10 cellular contexts compared by ENCODE assay signal in genomic region chr2:241268716-241269445, GRCh38. TPM values are rescaled to one million over a fixed set of nuclear protein-coding genes. Genes with fewer than 3 reads are reported as not detected.
DNase-seq lines count a peak whose midpoint lies in the region; ATAC-seq and TF ChIP-seq lines count a peak whose summit lies in the region.
"Had no signal": no experiment of that assay in that cellular context is flagged by ENCODE, and none has a peak within 500 bp of the region (broad histone marks: within the 10 kb centered on the region; RNA-seq: fewer than 3 reads in every experiment).

No MANE protein-coding gene starts in this region.

- no peak overlapping the region for H3K56ac ChIP-seq in IMR-90 (ENCODE audit: extremely low read depth, insufficient read depth, low read length)

- peaks cover 41% of the 10 kb centered on the region for H3K36me3 ChIP-seq in IMR-90 (ENCODE audit: control insufficient read depth, insufficient read depth, low read length)

- intact Hi-C loops in Calu3 (cut with micrococcal nuclease; ENCODE audit: unreplicated experiment) (no loop called here), IMR-90 (cut with micrococcal nuclease) (no loop called here)

- no peak overlapping the region for H3K27ac ChIP-seq in IMR-90 (ENCODE audit: insufficient read depth, low read length)

- TF ChIP-seq CTCF in Calu3 (IDR thresholded peaks at IDR 0.05; ENCODE audit: unreplicated experiment) (no peak), IMR-90 (conservative IDR thresholded peaks at IDR 0.05; ENCODE audit: low read depth, low read length) (no peak), chondrocyte (IDR thresholded peaks at IDR 0.05) (no peak)

- BruUV-seq in Calu3 (replicated peaks; lab: Mats Ljungman, UMichigan) (TSS peak; percentile 1), IMR-90 (replicated peaks; lab: Mats Ljungman, UMichigan) (no TSS peak)

- in situ Hi-C loops in IMR-90 (cut with MboI; ENCODE audit: low sequenced_read_pairs): no loop called here

- peaks cover 36 to 82% of the 10 kb centered on the region in 2 experiments for H3K79me1 ChIP-seq in IMR-90 (ENCODE audit: low read depth in 1 of 2, low read length in 2 of 2)

- CTCF ChIA-PET in Calu3 (lab: Charles Lee) (no interaction called here), IMR-90 (lab: Yijun Ruan, JAX) (no interaction called here)

- no peak overlapping the region for H3K18ac ChIP-seq in IMR-90 (ENCODE audit: low read depth, low read length)

- dilution Hi-C loops in IMR-90 (cut with HindIII; ENCODE audit: low sequenced_read_pairs, unreplicated experiment): no loop called here

- H3K4me3 ChIP-seq in IMR-90 (ENCODE audit: insufficient read depth, low read depth, low read length): no peak overlapping the region

- peaks cover 20% of the 10 kb centered on the region for H3K4me1 ChIP-seq in IMR-90 (ENCODE audit: control insufficient read depth, insufficient read depth, low read length)

- no peak overlapping the region for H4K5ac ChIP-seq in IMR-90 (ENCODE audit: low read depth, low read length)

- no peak overlapping the region for H3K4ac ChIP-seq in IMR-90 (ENCODE audit: low read depth, low read length)

- H3K9me3 Mint-ChIP-seq in Calu3 (ENCODE audit: low read depth, unreplicated experiment) (no peaks in the 10 kb centered on the region), chondrocyte (ENCODE audit: low read depth) (no peaks in the 10 kb centered on the region), naive B cell (peaks cover 0 to 2% (median 0%) of the 10 kb centered on the region in 7 donors)

- no peaks in the 10 kb centered on the region for H3K9me3 ChIP-seq in IMR-90 (ENCODE audit: control insufficient read depth, insufficient read depth, low read length)

- no peak for TF ChIP-seq RAD21 in IMR-90 (IDR thresholded peaks at IDR 0.05; ENCODE audit: low read length)

- 0 out of 2 replicates have a peak overlapping the region, but pooled peaks have one; percentile 20 for H3K23ac ChIP-seq in IMR-90 (ENCODE audit: low read depth, low read length)

- ATAC-seq in IMR-90 (ENCODE audit: low read depth) (no peak), naive B cell (ENCODE audit: low read depth in 2 of 2) (no peak), HG03097 (IDR thresholded peaks at IDR 0.05; ENCODE audit: low FRiP score, unreplicated experiment) (no peak), HG02588 (IDR thresholded peaks at IDR 0.05; ENCODE audit: unreplicated experiment) (no peak)
- ATAC-seq in activated CD4-positive, CD25-positive, alpha-beta regulatory T cell treated with anti-CD3 and anti-CD28 coated beads, Interleukin-2, amount 50 U/mL, for 24 hours: no peak

- H2AK5ac ChIP-seq in IMR-90 (ENCODE audit: low read depth, low read length): no peak overlapping the region

- DNase-seq in Calu3: no peak
- DNase-seq in IMR-90: peak; percentile 57
- DNase-seq in chondrocyte (ENCODE audit: low spot score): no peak
- no peak for DNase-seq in naive B cell
- DNase-seq in NCI-H82 (lab: John Stamatoyannopoulos, UW): no peak
- DNase-seq: glutamatergic neuron, midbrain had no signal

- peaks cover 36% of the 10 kb centered on the region for H3K9me1 ChIP-seq in IMR-90 (ENCODE audit: insufficient read depth, low read length)

- peaks cover 89% of the 10 kb centered on the region for H4K20me1 ChIP-seq in IMR-90 (ENCODE audit: insufficient read depth, low read length)

- H2AK9ac ChIP-seq in IMR-90 (replicated peaks; ENCODE audit: low read depth, low read length, poor library complexity): no peak overlapping the region

- H2AFZ ChIP-seq in IMR-90 (replicated peaks; ENCODE audit: low read length, poor library complexity): no peak overlapping the region

- no peak overlapping the region for H3K14ac ChIP-seq in IMR-90 (replicated peaks; ENCODE audit: low read depth, low read length)

- no peak overlapping the region for H4K8ac ChIP-seq in IMR-90 (ENCODE audit: low read depth in 2 of 2, low read length in 2 of 2)

- H2BK120ac ChIP-seq in IMR-90 (ENCODE audit: low read depth, low read length): no peak overlapping the region

- POLR2A ChIA-PET in IMR-90 (lab: Charles Lee; ENCODE audit: unreplicated experiment): no interaction called here

- H3K4me3 Mint-ChIP-seq in Calu3 (ENCODE audit: low read depth, unreplicated experiment) (no peak overlapping the region), chondrocyte (ENCODE audit: unreplicated experiment) (peak overlapping the region; percentile 98), naive B cell (peak overlapping the region in 3 of 8 donors; percentile 28 to 74 (median 61))

- 95% methylated on average over 9 of the region's 14 CpGs; no CpG with 5 or more reads in 1 of the 2 experiments for WGBS in IMR-90 (ENCODE audit: extremely low coverage in 2 of 2, insufficient read length in 1 of 2), 2 experiments

- H3K27me3 Mint-ChIP-seq in Calu3 (ENCODE audit: unreplicated experiment): no peaks in the 10 kb centered on the region
- H3K27me3 Mint-ChIP-seq in chondrocyte (ENCODE audit: low read depth): no peaks in the 10 kb centered on the region
- no peaks in the 10 kb centered on the region for H3K27me3 Mint-ChIP-seq in naive B cell

- no peak overlapping the region for H3K4me2 ChIP-seq in IMR-90 (ENCODE audit: low read depth, low read length)

- H3K36me3 Mint-ChIP-seq in Calu3 (ENCODE audit: insufficient read depth, unreplicated experiment) (peaks cover 74% of the 10 kb centered on the region), chondrocyte (ENCODE audit: low read depth) (peaks cover 35% of the 10 kb centered on the region), naive B cell (peaks cover 0 to 10% of the 10 kb centered on the region in 2 donors)

- H3K9ac ChIP-seq in IMR-90 (ENCODE audit: low read depth, low read length): no peak overlapping the region

- no peak overlapping the region for H2BK20ac ChIP-seq in IMR-90 (ENCODE audit: low read depth, low read length)

- H4K91ac ChIP-seq in IMR-90 (ENCODE audit: insufficient read depth, low read depth, low read length): no peak overlapping the region

- no peak overlapping the region for H2BK15ac ChIP-seq in IMR-90 (ENCODE audit: low read depth, low read length)

- no peak overlapping the region for H2BK5ac ChIP-seq in IMR-90 (ENCODE audit: low read depth, low read length, poor library complexity, severe bottlenecking)

- no peak for TF ChIP-seq POLR2A in IMR-90 (IDR thresholded peaks at IDR 0.05; ENCODE audit: low read depth, low read length)

- no peaks in the 10 kb centered on the region for H3K27me3 ChIP-seq in IMR-90 (ENCODE audit: control insufficient read depth, insufficient read depth, low read length)

- H3K27ac Mint-ChIP-seq in Calu3 (ENCODE audit: unreplicated experiment) (peak overlapping the region; percentile 25), chondrocyte (ENCODE audit: unreplicated experiment) (peak overlapping the region; percentile 85), naive B cell (peak overlapping the region in 4 of 6 donors; percentile 49 to 82 (median 57))

- H3K4me1 Mint-ChIP-seq in Calu3 (ENCODE audit: low read depth, unreplicated experiment) (peaks cover 38% of the 10 kb centered on the region), chondrocyte (ENCODE audit: low read depth) (peaks cover 53% of the 10 kb centered on the region), naive B cell (peaks cover 27 to 45% (median 39%) of the 10 kb centered on the region in 3 donors)

TF ChIP-seq in IMR-90, 13 proteins besides CTCF, POLR2A, EP300 and RAD21:
- TF ChIP-seq BHLHE40 (IDR thresholded peaks at IDR 0.05; ENCODE audit: low read depth, low read length) (no peak), MXI1 (IDR thresholded peaks at IDR 0.05; ENCODE audit: borderline replicate concordance, low read depth, low read length) (peak; percentile 79)

RNA-seq across cellular contexts. Expression of gene HDLBP, which starts 46.6 kb away (rescaled TPM):
- total RNA-seq in Calu3 (2022) (429 and 493 TPM in 2 replicates), IMR-90 (2012; rRNA removed) (1,093 and 1,165 TPM in 2 replicates), chondrocyte (979 to 1,131 TPM (median 989 TPM) in 3 replicates)
- polyA plus RNA-seq in IMR-90 (2012; rRNA removed) (648 and 649 TPM in 2 replicates), naive B cell (ENCODE audit: low read depth in 6 of 6) (10 to 100 TPM in 5 of 6 donors, 1 to 10 TPM in 1; 10.0 to 54.7 (median 28.7) TPM)
- 217 and 232 TPM in 2 replicates for polyA plus RNA-seq in IMR-90 (2012; cell fraction: cytosol; rRNA removed)
- polyA plus RNA-seq in IMR-90 (2012; cell fraction: nucleus; rRNA removed; ENCODE audit: low replicate concordance): 545 and 768 TPM in 2 replicates

RNA-seq across cellular contexts. Expression of gene SEPTIN2, which starts 46.8 kb away (rescaled TPM):
- total RNA-seq in Calu3 (2022) (413 and 445 TPM in 2 replicates), IMR-90 (2012; rRNA removed) (504 and 570 TPM in 2 replicates), chondrocyte (447 to 542 TPM (median 465 TPM) in 3 replicates)
- polyA plus RNA-seq in IMR-90 (2012; rRNA removed) (320 and 420 TPM in 2 replicates), naive B cell (ENCODE audit: low read depth in 6 of 6) (100 to 1,000 TPM in 5 of 6 donors, 10 to 100 TPM in 1; 91.6 to 177 (median 125) TPM)
- polyA plus RNA-seq in IMR-90 (2012; cell fraction: cytosol; rRNA removed): 75.8 and 130 TPM in 2 replicates
- polyA plus RNA-seq in IMR-90 (2012; cell fraction: nucleus; rRNA removed; ENCODE audit: low replicate concordance): 96.8 and 681 TPM in 2 replicates

Comparison
In these comparisons a context has a peak if more than half of its experiments do, and no peak if none do; other contexts are left out.
1. H3K27ac Mint-ChIP-seq: peak in every context shown above with its lines; median percentile 85 in chondrocyte; 57 in naive B cell; 25 in Calu3.